Comparison of ENCODE assay signal across 14 cellular contexts in the genomic region with DNA sequence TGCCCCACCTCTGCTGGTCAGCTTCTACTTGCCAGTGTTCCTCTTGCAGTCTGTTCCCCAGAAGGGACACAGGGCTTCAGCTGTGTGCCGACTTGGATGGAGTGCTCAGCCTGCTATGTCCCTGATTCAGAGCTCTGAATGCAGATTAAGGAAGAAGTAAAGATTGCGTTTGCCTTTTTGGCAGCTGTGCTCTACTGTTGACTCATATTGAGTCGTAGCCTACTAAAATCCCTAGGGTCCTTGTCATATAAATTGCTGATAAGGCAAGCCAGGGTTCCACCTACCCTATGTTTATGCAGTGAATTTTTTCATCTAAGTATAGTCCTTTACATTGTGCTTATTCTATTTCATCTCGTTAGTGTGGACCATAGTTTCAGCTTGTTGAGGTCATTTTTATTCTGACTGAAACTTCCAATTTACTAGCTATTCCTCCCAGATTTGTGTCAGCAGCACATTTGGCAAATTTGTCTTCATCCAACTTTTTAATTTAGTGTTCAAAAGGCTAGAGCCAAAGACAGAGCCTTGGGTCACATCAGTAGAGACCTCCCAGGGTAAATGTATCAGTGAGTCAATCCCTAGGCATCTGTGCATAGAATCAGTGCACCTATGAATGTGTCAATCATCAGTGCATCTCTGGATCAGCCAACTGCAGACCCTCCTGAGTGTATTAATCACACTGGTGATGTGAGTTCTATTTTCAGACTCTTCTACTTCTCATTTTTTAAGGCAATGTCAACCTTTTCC. TPM values are rescaled to one million over a fixed set of nuclear protein-coding genes. Genes with fewer than 3 reads are reported as not detected.
DNase-seq lines count a peak whose midpoint lies in the region; ATAC-seq, FAIRE-seq and TF ChIP-seq lines count a peak whose summit lies in the region.
"Had no signal": no experiment of that assay in that cellular context is flagged by ENCODE, and none has a peak within 500 bp of the region (broad histone marks: within the 10 kb centered on the region; RNA-seq: fewer than 3 reads in every experiment).

No MANE protein-coding gene starts in this region.

- H3K36me3 ChIP-seq in brain microvascular endothelial cell (replicated peaks) (no peaks in the 10 kb centered on the region), lung (ENCODE audit: control insufficient read depth in 2 of 2, insufficient read depth in 2 of 2, low read length in 2 of 2) (no peaks in the 10 kb centered on the region), small intestine (ENCODE audit: control insufficient read depth in 2 of 2, insufficient read depth in 2 of 2, low read length in 2 of 2) (no peaks in the 10 kb centered on the region)

- H3K36me3 Mint-ChIP-seq in stimulated activated naive B cell treated with anti-CD40 and anti-IgM and Interleukin-4, amounts not matched to agents 10 μg/mL and 1 μg/mL and 100 μg/mL, for 72 hours, result peaks cover 0 to 3% of the 10 kb centered on the region in 2 donors

- WGBS in lung, 2 donors, result 49 to 71% methylated on average over 4 of the region's 4 CpGs
- 39 to 42% (median 41%) methylated on average over 4 of the region's 4 CpGs for WGBS in small intestine, 3 donors

- no peak for DNase-seq in AG04450 (ENCODE audit: low read depth, low spot score)
- peak; percentile 57 for DNase-seq in LHCN-M2 (ENCODE audit: low read depth)
- peak; percentile 65 for DNase-seq in brain microvascular endothelial cell
- DNase-seq in lung (ENCODE audit: low spot score), result no peak
- no peak for DNase-seq in stimulated activated naive B cell treated with anti-CD40 and anti-IgM and Interleukin-4, amounts not matched to agents 10 μg/mL and 1 μg/mL and 100 μg/mL, for 72 hours
- no peak for DNase-seq in small intestine
- DNase-seq: CD4-positive, alpha-beta T cell; NCI-H510A treated with DMSO at 0.1 percent for 48 hours; T-helper 17 cell had no signal

- H3K27me3 ChIP-seq in AG04450 (ENCODE audit: control insufficient read depth, insufficient read depth, low read length) (no peaks in the 10 kb centered on the region), brain microvascular endothelial cell (replicated peaks) (peaks cover 2% of the 10 kb centered on the region), lung (ENCODE audit: control insufficient read depth, insufficient read depth) (no peaks in the 10 kb centered on the region), small intestine (ENCODE audit: control insufficient read depth in 2 of 2, insufficient read depth in 2 of 2, low read length in 2 of 2) (no peaks in the 10 kb centered on the region)

- no peak for FAIRE-seq in small intestine (lab: Jason Lieb, UNC)
- FAIRE-seq: GM12892 had no signal

- CTCF ChIA-PET in AG04450 (lab: Charles Lee), result no interaction called here

- no peak overlapping the region for H3K27ac Mint-ChIP-seq in stimulated activated naive B cell treated with anti-CD40 and anti-IgM and Interleukin-4, amounts not matched to agents 10 μg/mL and 1 μg/mL and 100 μg/mL, for 72 hours
- H3K27ac Mint-ChIP-seq: CD4-positive, alpha-beta T cell; stimulated activated naive CD8-positive, alpha-beta T cell treated with anti-CD3 and anti-CD28 coated beads, Interleukin-15, Interleukin-2, amounts not matched to agents 100 ng/mL and 50 ng/mL, for 24 hours; T-helper 17 cell had no signal

- POLR2A ChIA-PET in AG04450 (lab: Yijun Ruan, JAX), result interaction anchor here (1.0 kb wide), 1 partner anchor 70 kb away, joined by 3 read pairs; no protein-coding TSS in a partner anchor

- peak overlapping the region; percentile 65 for H3K27ac ChIP-seq in AG04450 (ENCODE audit: low read depth, low read length)
- H3K27ac ChIP-seq in brain microvascular endothelial cell, result no peak overlapping the region
- H3K27ac ChIP-seq in lung (ENCODE audit: low read depth in 1 of 2, low read length in 1 of 2), result peak overlapping the region in 1 of 2 donors; percentile 80
- no peak overlapping the region for H3K27ac ChIP-seq in small intestine (ENCODE audit: low read depth in 1 of 2, low read length in 1 of 2)

- H3K4me1 Mint-ChIP-seq in stimulated activated naive B cell treated with anti-CD40 and anti-IgM and Interleukin-4, amounts not matched to agents 10 μg/mL and 1 μg/mL and 100 μg/mL, for 72 hours, result no peaks in the 10 kb centered on the region
- H3K4me1 Mint-ChIP-seq: central memory CD8-positive, alpha-beta T cell had no signal

- H3K9me3 Mint-ChIP-seq in stimulated activated naive B cell treated with anti-CD40 and anti-IgM and Interleukin-4, amounts not matched to agents 10 μg/mL and 1 μg/mL and 100 μg/mL, for 72 hours, result peaks cover 2 to 6% of the 10 kb centered on the region in 2 donors
- H3K9me3 Mint-ChIP-seq: central memory CD8-positive, alpha-beta T cell had no signal

- peak; percentile 37 for ATAC-seq in lung (ENCODE audit: insufficient read depth, low FRiP score)
- no peak for ATAC-seq in stimulated activated naive B cell treated with anti-CD40 and anti-IgM and Interleukin-4, amounts not matched to agents 10 μg/mL and 1 μg/mL and 100 μg/mL, for 72 hours (replicated peaks)
- ATAC-seq in GM21786 (IDR thresholded peaks at IDR 0.05; ENCODE audit: unreplicated experiment), result no peak
- no peak for ATAC-seq in HG03135 (IDR thresholded peaks at IDR 0.05; ENCODE audit: unreplicated experiment)
- ATAC-seq: T-helper 17 cell had no signal

- in situ Hi-C loops in brain microvascular endothelial cell (cut with HindIII; ENCODE audit: low pct_ligation_motif_present, low sequenced_read_pairs), result no loop called here

- H3K4me3 Mint-ChIP-seq in stimulated activated naive B cell treated with anti-CD40 and anti-IgM and Interleukin-4, amounts not matched to agents 10 μg/mL and 1 μg/mL and 100 μg/mL, for 72 hours, result no peak overlapping the region
- H3K4me3 Mint-ChIP-seq: CD4-positive, alpha-beta T cell; central memory CD8-positive, alpha-beta T cell; stimulated activated naive CD8-positive, alpha-beta T cell treated with anti-CD3 and anti-CD28 coated beads, Interleukin-15, Interleukin-2, amounts not matched to agents 100 ng/mL and 50 ng/mL, for 24 hours; T-helper 17 cell had no signal

- H3K4me1 ChIP-seq in lung (ENCODE audit: control insufficient read depth in 2 of 2, insufficient read depth in 2 of 2, low read length in 2 of 2) (peaks cover 2 to 26% of the 10 kb centered on the region in 2 donors), small intestine (ENCODE audit: control insufficient read depth in 2 of 2, insufficient read depth in 1 of 2, low read depth in 1 of 2, low read length in 1 of 2) (no peaks in the 10 kb centered on the region)

- no peak for TF ChIP-seq CTCF in AG04450 (IDR thresholded peaks at IDR 0.05; ENCODE audit: low read depth, low read length)
- TF ChIP-seq CTCF in brain microvascular endothelial cell (IDR thresholded peaks at IDR 0.05; ENCODE audit: low read depth, low read length, missing control alignments), result no peak
- no peak for TF ChIP-seq CTCF in lung (IDR thresholded peaks at IDR 0.05; ENCODE audit: control extremely low read depth, extremely low read depth)

- H3K9me3 ChIP-seq in AG04450 (ENCODE audit: control insufficient read depth, insufficient read depth, low read length), result peaks cover 11% of the 10 kb centered on the region; the same call in 1 of the 2 replicates
- H3K9me3 ChIP-seq in lung (ENCODE audit: control insufficient read depth in 2 of 2, insufficient read depth in 1 of 2, low read length in 1 of 2), result peaks cover 0 to 2% of the 10 kb centered on the region in 2 donors
- no peaks in the 10 kb centered on the region for H3K9me3 ChIP-seq in small intestine (ENCODE audit: control insufficient read depth, low read depth)

- peaks cover 14 to 20% of the 10 kb centered on the region in 2 donors for H3K27me3 Mint-ChIP-seq in stimulated activated naive B cell treated with anti-CD40 and anti-IgM and Interleukin-4, amounts not matched to agents 10 μg/mL and 1 μg/mL and 100 μg/mL, for 72 hours
- H3K27me3 Mint-ChIP-seq: CD4-positive, alpha-beta T cell; stimulated activated naive CD8-positive, alpha-beta T cell treated with anti-CD3 and anti-CD28 coated beads, Interleukin-15, Interleukin-2, amounts not matched to agents 100 ng/mL and 50 ng/mL, for 24 hours had no signal

- H3K4me3 ChIP-seq in AG04450 (ENCODE audit: low read depth, low read length) (no peak overlapping the region), brain microvascular endothelial cell (ENCODE audit: low read depth, low read length) (no peak overlapping the region), lung (no peak overlapping the region), small intestine (ENCODE audit: low read depth in 1 of 2, low read length in 2 of 2) (no peak overlapping the region)

RNA-seq across cellular contexts. Expression of a gene that starts 31.9 kb away (rescaled TPM):
- 5.9 and 6.3 TPM in 2 replicates for polyA plus RNA-seq in AG04450 (2011; rRNA removed)
- 24.1 and 27.9 TPM in 2 replicates for polyA minus RNA-seq in AG04450 (2011; rRNA and poly(A)+ RNA removed)
- 0.13 and 0.57 TPM in 2 replicates for total RNA-seq in LHCN-M2 (2014; rRNA removed)
- 0.92 TPM for polyA plus RNA-seq in LHCN-M2 (2012)
- 10 to 100 TPM; 11.7 to 17.5 TPM for total RNA-seq in lung
- polyA plus RNA-seq in lung, result 1 to 10 TPM; 3.2 to 3.4 TPM
- 1 to 10 TPM in 2 of 3 donors, under 1 TPM in 1; 0.67 to 2.5 (median 1.6) TPM for polyA plus RNA-seq in small intestine

Comparison
In these comparisons a context has a peak if more than half of its experiments do, and no peak if none do; other contexts are left out.
1. DNase-seq: peak in LHCN-M2 (single experiment) and brain microvascular endothelial cell (single experiment); none in AG04450 (single experiment), lung (single experiment), stimulated activated naive B cell treated with anti-CD40 and anti-IgM and Interleukin-4, amounts not matched to agents 10 μg/mL and 1 μg/mL and 100 μg/mL, for 72 hours (single experiment) and small intestine (single experiment).